Comparison of ENCODE assay signal across 26 cellular contexts in the genomic region with DNA sequence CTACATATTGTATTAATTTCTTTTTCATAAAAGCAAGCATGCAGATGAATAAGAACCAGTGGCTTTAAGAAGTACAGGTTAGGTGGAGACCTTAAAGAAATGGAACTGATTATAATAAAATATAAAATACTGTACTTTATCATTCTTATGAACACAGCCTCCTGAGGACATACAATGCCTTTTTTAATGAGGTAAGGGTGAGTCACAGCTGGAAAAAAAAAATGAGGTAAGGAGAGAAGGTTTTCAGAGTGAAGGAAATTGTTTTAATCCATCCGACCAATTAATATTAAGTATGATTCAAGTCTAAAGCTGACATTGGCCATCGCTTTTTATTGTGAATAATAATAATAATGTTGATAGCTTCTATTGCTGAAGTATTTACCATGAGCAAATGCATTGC.
"Had no signal": no experiment of that assay in that cellular context is flagged by ENCODE, and none has a peak within 500 bp of the region (broad histone marks: within the 10 kb centered on the region; RNA-seq: fewer than 3 reads in every experiment).

No MANE protein-coding gene starts in this region.

- H3K4me3 ChIP-seq: colonic mucosa, esophagus muscularis mucosa, heart right ventricle, left lung, prostate gland, right atrium auricular region, sigmoid colon, testis, tibial artery had no signal

- ATAC-seq: heart right ventricle; left cardiac atrium; left lung; naive thymus-derived CD4-positive, alpha-beta T cell; stimulated activated effector memory CD8-positive, alpha-beta T cell treated with anti-CD3 and anti-CD28 coated beads, Interleukin-12 subunit alpha, Interleukin-12 subunit beta, amount 100 ng/mL, for 72 hours; stimulated activated naive CD8-positive, alpha-beta T cell treated with anti-CD3 and anti-CD28 coated beads, Interleukin-15, Interleukin-2, amounts not matched to agents 100 U/mL and 50 U/mL, for 24 hours had no signal

- FAIRE-seq: islet of Langerhans had no signal

- H3K27ac ChIP-seq: colonic mucosa, esophagus muscularis mucosa, heart right ventricle, left lung, prostate gland, right atrium auricular region, sigmoid colon, testis, tibial artery had no signal

- H3K4me1 ChIP-seq: colonic mucosa, esophagus muscularis mucosa, heart right ventricle, left lung, prostate gland, right atrium auricular region, sigmoid colon, testis, tibial artery had no signal

- H3K9me3 ChIP-seq: colonic mucosa, esophagus muscularis mucosa, left lung, prostate gland, right atrium auricular region, sigmoid colon, testis, tibial artery had no signal

- H3K27me3 ChIP-seq: colonic mucosa, esophagus muscularis mucosa, heart right ventricle, left lung, right atrium auricular region, sigmoid colon, testis, tibial artery had no signal

- DNase-seq: colonic mucosa; effector CD8-positive, alpha-beta T cell; endodermal cell; foreskin melanocyte; glutamatergic neuron; heart right ventricle; hippocampal formation; left cardiac atrium; left lung; mesendoderm; midbrain; naive thymus-derived CD4-positive, alpha-beta T cell; nephron progenitor cell; nucleus accumbens; sigmoid colon; stimulated activated CD4-positive, alpha-beta T cell treated with anti-CD3 and anti-CD28 coated beads, Interleukin-2, amount 100 ng/mL, for 24 hours; stimulated activated CD4-positive, alpha-beta T cell treated with anti-CD3 and anti-CD28 coated beads, Interleukin-4, amount 100 ng/mL, for 24 hours; stimulated activated naive CD8-positive, alpha-beta T cell treated with anti-CD3 and anti-CD28 coated beads, Interleukin-15, Interleukin-2, amounts not matched to agents 100 U/mL and 50 U/mL, for 24 hours; substantia nigra; testis; tibial artery had no signal

- H3K36me3 ChIP-seq: colonic mucosa, esophagus muscularis mucosa, heart right ventricle, left lung, prostate gland, right atrium auricular region, sigmoid colon, tibial artery had no signal
